21 cellular contexts compared by ENCODE assay signal in the genomic region with DNA sequence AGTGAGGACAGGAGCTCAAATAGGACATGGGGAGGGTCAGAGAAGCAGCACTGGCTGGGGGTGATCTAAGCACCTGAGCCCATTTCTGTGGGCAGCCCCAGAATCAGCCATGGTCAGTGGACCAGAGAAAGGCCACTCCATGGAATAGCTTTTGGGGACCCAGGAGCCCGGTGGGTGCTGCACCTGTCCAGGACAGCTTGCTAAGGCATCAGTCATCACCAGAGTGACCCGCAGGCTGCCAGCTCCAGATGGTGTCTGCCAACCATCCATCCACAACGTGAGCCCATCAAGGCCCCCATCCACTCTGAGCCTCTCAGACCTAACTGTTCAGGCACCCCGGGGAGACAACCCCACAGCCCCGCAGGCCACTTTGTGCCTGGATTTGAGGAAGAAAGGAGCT. TPM values are rescaled to one million over a fixed set of nuclear protein-coding genes. Genes with fewer than 3 reads are reported as not detected.
DNase-seq lines count a peak whose midpoint lies in the region; ATAC-seq and TF ChIP-seq lines count a peak whose summit lies in the region.
"Had no signal": no experiment of that assay in that cellular context is flagged by ENCODE, and none has a peak within 500 bp of the region (broad histone marks: within the 10 kb centered on the region; RNA-seq: fewer than 3 reads in every experiment).

No MANE protein-coding gene starts in this region.

- H3K4me2 ChIP-seq in BLaER1: peak overlapping the region; percentile 52

- TF ChIP-seq POLR2A in right lobe of liver (IDR thresholded peaks at IDR 0.05) (no peak), GM18505 (IDR thresholded peaks at IDR 0.05; ENCODE audit: borderline replicate concordance, extremely low read depth, insufficient read depth, insufficient read length) (no peak)

- TF ChIP-seq CTCF in VCaP (conservative IDR thresholded peaks at IDR 0.05) (no peak), right lobe of liver (IDR thresholded peaks at IDR 0.05) (no peak)

- ATAC-seq in right lobe of liver: no peak
- ATAC-seq in GM18505 (IDR thresholded peaks at IDR 0.05; ENCODE audit: unreplicated experiment): no peak
- ATAC-seq: activated naive CD4-positive, alpha-beta T cell treated with anti-CD3 and anti-CD28 coated beads, Interleukin-2, amount 50 U/mL, for 72 hours; gastrocnemius medialis had no signal

- H3K9ac ChIP-seq in BLaER1: no peak overlapping the region

- intact Hi-C loops in right lobe of liver (cut with DNase I): no loop called here

- no CpG with 5 or more reads among the region's 5 CpGs for WGBS in right lobe of liver (ENCODE audit: insufficient coverage, low coverage, low lambda C conversion rate, missing lambda C conversion rate)

- H3K36me3 ChIP-seq in ACC112 (ENCODE audit: insufficient read depth, low read length) (no peaks in the 10 kb centered on the region), BLaER1 (no peaks in the 10 kb centered on the region), right lobe of liver (no peaks in the 10 kb centered on the region)
- H3K36me3 ChIP-seq: esophagus muscularis mucosa, gastrocnemius medialis had no signal

- H3K27ac ChIP-seq in ACC112 (ENCODE audit: low read depth, low read length): peak overlapping the region; percentile 33; the same call in 1 of the 2 replicates
- no peak overlapping the region for H3K27ac ChIP-seq in BLaER1
- peak overlapping the region; percentile 15; the same call in 1 of the 2 replicates for H3K27ac ChIP-seq in VCaP
- no peak overlapping the region for H3K27ac ChIP-seq in right lobe of liver
- H3K27ac ChIP-seq: gastrocnemius medialis had no signal

- H3K27me3 ChIP-seq in ACC112 (ENCODE audit: insufficient read depth, low read length) (no peaks in the 10 kb centered on the region), BLaER1 (no peaks in the 10 kb centered on the region), right lobe of liver (no peaks in the 10 kb centered on the region)
- H3K27me3 ChIP-seq: esophagus muscularis mucosa, gastrocnemius medialis had no signal

- no peaks in the 10 kb centered on the region for H4K20me1 ChIP-seq in BLaER1

- H3K4me3 ChIP-seq in ACC112 (ENCODE audit: low read depth, low read length) (no peak overlapping the region), BLaER1 (no peak overlapping the region), right lobe of liver (no peak overlapping the region)
- H3K4me3 ChIP-seq: esophagus muscularis mucosa, gastrocnemius medialis had no signal

- H3K4me1 ChIP-seq in ACC112 (ENCODE audit: control insufficient read depth, insufficient read depth, low read length, unreplicated experiment) (peaks cover 53% of the 10 kb centered on the region), BLaER1 (peaks cover 74% of the 10 kb centered on the region), right lobe of liver (no peaks in the 10 kb centered on the region)

- no peaks in the 10 kb centered on the region for H3K79me2 ChIP-seq in ACC112 (ENCODE audit: control insufficient read depth, insufficient read depth, low read length, unreplicated experiment)

- DNase-seq in myocyte (ENCODE audit: low read depth) (peak; percentile 62), 8988T (no peak), right lobe of liver (no peak), hepatic stellate cell (ENCODE audit: low spot score) (no peak)
- DNase-seq: activated CD4-positive, alpha-beta T cell treated with anti-CD3 and anti-CD28 coated beads for 48 hours; AML-193; COR-L47; effector memory CD4-positive, alpha-beta T cell; gastrocnemius medialis; midbrain; NCI-H1105; stimulated activated CD4-positive, alpha-beta T cell treated with anti-CD3 and anti-CD28 coated beads, Interleukin-4, amount 100 ng/mL, for 1 hour; SW 1271 had no signal

- no peak overlapping the region for H2AFZ ChIP-seq in ACC112 (ENCODE audit: low read length, unreplicated experiment)

- peaks cover 9% of the 10 kb centered on the region; the same call in 1 of the 2 replicates for H3K9me3 ChIP-seq in BLaER1
- H3K9me3 ChIP-seq in right lobe of liver: no peaks in the 10 kb centered on the region
- H3K9me3 ChIP-seq: esophagus muscularis mucosa, gastrocnemius medialis had no signal

RNA-seq across cellular contexts. Expression of a gene that starts 23.6 kb away (rescaled TPM):
- total RNA-seq in myocyte: 9.0 and 9.1 TPM in 2 replicates
- polyA plus RNA-seq in myocyte (2012): 60.9 TPM
- 10 to 100 TPM in 3 of 6 experiments, 1 to 10 TPM in 3; 4.5 to 21.1 (median 8.8) TPM for total RNA-seq in right lobe of liver

RNA-seq across cellular contexts. Expression of a gene that starts 49.5 kb away (rescaled TPM):
- total RNA-seq in myocyte (47.0 and 51.0 TPM in 2 replicates), right lobe of liver (10 to 100 TPM; 20.8 to 52.8 (median 35.1) TPM)
- 121 TPM for polyA plus RNA-seq in myocyte (2012)
- total RNA-seq: activated naive CD4-positive, alpha-beta T cell treated with anti-CD3 and anti-CD28 coated beads, Interleukin-2, amount 50 U/mL, for 72 hours; neural crest cell; pulmonary artery endothelial cell had no signal

Comparison
In these comparisons a context has a peak if more than half of its experiments do, and no peak if none do; other contexts are left out.
1. H3K27ac ChIP-seq: peak in ACC112 (single experiment) and VCaP (single experiment); none in BLaER1 (single experiment) and right lobe of liver (0 of 3).